8 cellular contexts compared by ENCODE assay signal in genomic region chr1:1309525-1310385, GRCh38. TPM values are rescaled to one million over a fixed set of nuclear protein-coding genes. Genes with fewer than 3 reads are reported as not detected.
A peak's percentile ranks its signal among the peaks of the same experiment; 100 is the strongest.
DNase-seq lines count a peak whose midpoint lies in the region; ATAC-seq and TF ChIP-seq lines count a peak whose summit lies in the region.

No MANE protein-coding gene starts in this region.

- H3K4me3 ChIP-seq in GM12875 (ENCODE audit: low read depth, low read length), result peak overlapping the region; percentile 92
- H3K4me3 ChIP-seq in RWPE2 (ENCODE audit: severe bottlenecking), result peak overlapping the region; percentile 86
- H3K4me3 ChIP-seq in esophagus muscularis mucosa, result peak overlapping the region; percentile 67 to 91 (median 81)
- H3K4me3 ChIP-seq in psoas muscle, result peak overlapping the region; percentile 93

- TF ChIP-seq CTCF in GM12875 (IDR thresholded peaks at IDR 0.05; ENCODE audit: borderline replicate concordance, insufficient read depth, low read depth, low read length) (no peak), RWPE2 (IDR thresholded peaks at IDR 0.05; ENCODE audit: poor library complexity, severe bottlenecking) (peak; percentile 8), esophagus muscularis mucosa (IDR thresholded peaks at IDR 0.05) (no peak), psoas muscle (IDR thresholded peaks at IDR 0.05) (no peak)

- 83% methylated on average over 5 of the region's 35 CpGs for WGBS in esophagus muscularis mucosa
- 50 to 58% (median 53%) methylated on average over 32 to 35 of the region's 35 CpGs for WGBS in psoas muscle, 3 donors

- H3K36me3 ChIP-seq in RWPE2 (ENCODE audit: low read depth) (peaks cover 48% of the 10 kb centered on the region), esophagus muscularis mucosa (peaks cover 38 to 52% (median 49%) of the 10 kb centered on the region in 4 donors), psoas muscle (ENCODE audit: insufficient read depth in 1 of 2, low read depth in 1 of 2) (peaks cover 7 to 49% of the 10 kb centered on the region in 2 donors)

- no peak for ATAC-seq in RWPE2 (ENCODE audit: low read depth)
- no peak for ATAC-seq in psoas muscle
- no peak for ATAC-seq in HG02678 (IDR thresholded peaks at IDR 0.05; ENCODE audit: unreplicated experiment)
- no peak for ATAC-seq in HG03521 (IDR thresholded peaks at IDR 0.05; ENCODE audit: unreplicated experiment)
- ATAC-seq in GM21576 (IDR thresholded peaks at IDR 0.05; ENCODE audit: unreplicated experiment), result no peak

- TF ChIP-seq EP300 in esophagus muscularis mucosa (IDR thresholded peaks at IDR 0.05), result no peak

- H3K27me3 ChIP-seq in RWPE2 (ENCODE audit: insufficient read depth, poor library complexity, severe bottlenecking) (no peaks in the 10 kb centered on the region), esophagus muscularis mucosa (no peaks in the 10 kb centered on the region), psoas muscle (ENCODE audit: insufficient read depth in 3 of 3, low read length in 2 of 3) (no peaks in the 10 kb centered on the region)

- H3K27ac ChIP-seq in RWPE2 (ENCODE audit: poor library complexity, severe bottlenecking) (peak overlapping the region; percentile 89), esophagus muscularis mucosa (replicated peaks in 1 of 4) (peak overlapping the region; percentile 83 to 96 (median 94)), psoas muscle (peak overlapping the region; percentile 97)

- no peak for TF ChIP-seq POLR2A in esophagus muscularis mucosa (IDR thresholded peaks at IDR 0.05; ENCODE audit: low read depth)

- no peaks in the 10 kb centered on the region for H3K9me3 ChIP-seq in RWPE2 (ENCODE audit: severe bottlenecking)
- H3K9me3 ChIP-seq in esophagus muscularis mucosa, result no peaks in the 10 kb centered on the region
- no peaks in the 10 kb centered on the region for H3K9me3 ChIP-seq in psoas muscle

- no peak for DNase-seq in RWPE2 (ENCODE audit: low spot score)
- DNase-seq in esophagus muscularis mucosa (ENCODE audit: extremely low spot score), result no peak
- no peak for DNase-seq in psoas muscle
- DNase-seq in activated CD8-positive, alpha-beta memory T cell treated with anti-CD3 and anti-CD28 coated beads for 24 hours, result no peak

- intact Hi-C loops in esophagus muscularis mucosa (cut with DNase I), result no loop called here
- intact Hi-C loops in psoas muscle (cut with DNase I), result loop anchor here in 1 of 2 donors (5.0 kb wide), 1 partner anchor 38 kb away; the partner anchor contains the start of gene DVL1

- H3K4me1 ChIP-seq in RWPE2 (ENCODE audit: insufficient read depth, poor library complexity, severe bottlenecking), result peaks cover 14% of the 10 kb centered on the region
- H3K4me1 ChIP-seq in esophagus muscularis mucosa, result peaks cover 36 to 49% (median 44%) of the 10 kb centered on the region in 4 donors
- H3K4me1 ChIP-seq in psoas muscle, result peaks cover 36% of the 10 kb centered on the region

RNA-seq across cellular contexts. Expression of gene PUSL1, which starts 1.4 kb away (rescaled TPM):
- total RNA-seq in esophagus muscularis mucosa (10 to 100 TPM; 10.3 to 24.7 (median 21.7) TPM), psoas muscle (1 to 10 TPM; 3.7 to 7.3 (median 5.8) TPM)
- 1 to 10 TPM; 7.9 to 9.1 (median 9.0) TPM for polyA plus RNA-seq in psoas muscle

RNA-seq across cellular contexts. Expression of gene ACAP3, which starts 2.0 kb away (rescaled TPM):
- total RNA-seq in esophagus muscularis mucosa, result 10 to 100 TPM; 34.8 to 63.2 (median 47.4) TPM
- total RNA-seq in psoas muscle, result 10 to 100 TPM; 20.8 to 32.0 (median 26.3) TPM
- polyA plus RNA-seq in psoas muscle, result 10 to 100 TPM; 14.7 to 23.7 (median 15.5) TPM

RNA-seq across cellular contexts. Expression of gene INTS11, which starts 14.7 kb away (rescaled TPM):
- total RNA-seq in esophagus muscularis mucosa (100 to 1,000 TPM in 1 of 4 donors, 10 to 100 TPM in 3; 75.9 to 121 (median 87.8) TPM), psoas muscle (10 to 100 TPM; 55.6 to 80.8 (median 64.0) TPM)
- polyA plus RNA-seq in psoas muscle, result 10 to 100 TPM; 71.2 to 72.7 (median 71.8) TPM

RNA-seq across cellular contexts. Expression of gene CPTP, which starts 14.8 kb away (rescaled TPM):
- total RNA-seq in esophagus muscularis mucosa, result 10 to 100 TPM; 15.4 to 44.9 (median 31.5) TPM
- 10 to 100 TPM; 18.2 to 39.5 (median 23.8) TPM for total RNA-seq in psoas muscle
- polyA plus RNA-seq in psoas muscle, result 10 to 100 TPM; 31.3 to 38.1 (median 33.4) TPM

RNA-seq across cellular contexts. Expression of gene TAS1R3, which starts 21.3 kb away (rescaled TPM):
- under 1 TPM in 2 of 4 donors, not detected in 2; 0.17 to 0.32 TPM for total RNA-seq in esophagus muscularis mucosa
- under 1 TPM in 3 of 4 donors, not detected in 1; 0.06 to 0.10 (median 0.06) TPM for total RNA-seq in psoas muscle
- under 1 TPM; 0.08 to 0.25 (median 0.18) TPM for polyA plus RNA-seq in psoas muscle
